Comparison of ENCODE assay signal across 10 cellular contexts in the genomic region with DNA sequence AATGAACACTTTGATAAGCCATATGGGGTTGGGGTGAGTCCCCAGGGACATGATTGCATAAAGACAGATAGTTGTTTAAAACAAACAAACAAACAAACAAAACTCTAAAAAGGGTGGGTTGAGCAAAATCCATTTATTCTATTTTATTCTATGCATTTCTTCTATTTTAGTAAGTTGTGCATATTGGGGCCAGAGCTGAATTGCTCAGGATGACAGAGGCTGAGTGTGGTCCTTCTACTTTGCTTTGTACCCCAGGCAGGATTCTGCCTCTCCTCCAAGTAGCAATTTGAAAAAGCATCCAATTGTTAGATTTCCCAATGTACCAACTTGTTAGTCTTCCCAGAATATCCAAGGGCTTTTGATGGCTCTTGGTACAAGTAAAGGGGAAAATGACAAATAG.
"Had no signal": no experiment of that assay in that cellular context is flagged by ENCODE, and none has a peak within 500 bp of the region (broad histone marks: within the 10 kb centered on the region; RNA-seq: fewer than 3 reads in every experiment).

No MANE protein-coding gene starts in this region.

- FAIRE-seq: H54 had no signal

- H3K36me3 ChIP-seq: HAP-1 had no signal

- H3K27ac ChIP-seq: GM23248 had no signal

- DNase-seq: GM23248, GOT3, H7, H9, HCEC 1CT, HFFc6 had no signal

- H3K4me2 ChIP-seq: GM23338 had no signal

- H3K4me3 ChIP-seq: GM23248, GM23338, HAP-1 had no signal

- ATAC-seq: GM23338, HCT116 had no signal

- H3K4me1 ChIP-seq: HAP-1 had no signal

- H3K9me3 ChIP-seq: HAP-1 had no signal
